ENCODE assay signal across 30 cellular contexts in genomic region chr17:7992924-7993323, GRCh38. TPM values are rescaled to one million over a fixed set of nuclear protein-coding genes. Genes with fewer than 3 reads are reported as not detected.
DNase-seq lines count a peak whose midpoint lies in the region; ATAC-seq, FAIRE-seq and TF ChIP-seq lines count a peak whose summit lies in the region.
"Had no signal": no experiment of that assay in that cellular context is flagged by ENCODE, and none has a peak within 500 bp of the region (broad histone marks: within the 10 kb centered on the region; RNA-seq: fewer than 3 reads in every experiment).

No MANE protein-coding gene starts in this region.

- H3K9me3 ChIP-seq in GM12878 (replicated peaks; ENCODE audit: control insufficient read depth, insufficient read depth, low read length) (no peaks in the 10 kb centered on the region), sigmoid colon (no peaks in the 10 kb centered on the region)
- H3K9me3 ChIP-seq: breast epithelium, HAP-1, SJSA1, stomach, upper lobe of right lung had no signal

- H3K4me3 ChIP-seq in GM12878 (no peak overlapping the region), sigmoid colon (no peak overlapping the region)
- H3K4me3 ChIP-seq: breast epithelium, coronary artery, HAP-1, PC-9, SJSA1, stomach, upper lobe of right lung had no signal

- H3K36me3 ChIP-seq in GM12878 (ENCODE audit: control insufficient read depth in 2 of 2, insufficient read depth in 2 of 2, low read length in 1 of 2) = no peaks in the 10 kb centered on the region
- no peaks in the 10 kb centered on the region for H3K36me3 ChIP-seq in sigmoid colon
- H3K36me3 ChIP-seq: breast epithelium, HAP-1, SJSA1, stomach, upper lobe of right lung had no signal

- no peak overlapping the region for H3K27ac ChIP-seq in GM12878 (ENCODE audit: control insufficient read depth, insufficient read depth)
- H3K27ac ChIP-seq in sigmoid colon = no peak overlapping the region
- H3K27ac ChIP-seq: breast epithelium, coronary artery, PC-9, SJSA1, stomach, upper lobe of right lung had no signal

- no TSS peak for BruUV-seq in GM12878 (replicated peaks; lab: Mats Ljungman, UMichigan)

- SMC1A ChIA-PET in GM12878 (lab: Charles Lee; ENCODE audit: uncharacterized antibody, unreplicated experiment) = interaction anchor here (0.6 to 1.7 kb wide), 6 partner anchors 18 to 249 kb away, joined by 3 to 8 read pairs (median 3); no protein-coding TSS in a partner anchor

- POLR2A ChIA-PET in activated CD4-positive, alpha-beta T cell treated with anti-CD3 and anti-CD28 coated beads for 36 hours (lab: Charles Lee) = no interaction called here
- POLR2A ChIA-PET in GM12878 (lab: Charles Lee) = interaction anchor here (1.2 kb wide), 1 partner anchor 9 kb away, joined by 4 read pairs; the partner anchor contains the start of gene GUCY2D

- H3K4me1 ChIP-seq in GM12878 (ENCODE audit: control insufficient read depth, insufficient read depth, low read length) (peaks cover 10% of the 10 kb centered on the region), sigmoid colon (peaks cover 0 to 21% (median 12%) of the 10 kb centered on the region in 4 donors)
- H3K4me1 ChIP-seq: breast epithelium had no signal

- peaks cover 2% of the 10 kb centered on the region for H3K27me3 Mint-ChIP-seq in activated CD4-positive, alpha-beta T cell treated with anti-CD3 and anti-CD28 coated beads for 36 hours

- no peak for FAIRE-seq in GM12878 (lab: Jason Lieb, UNC)
- FAIRE-seq: A204.1, GM12892 had no signal

- intact Hi-C loops in activated CD4-positive, alpha-beta T cell treated with anti-CD3 and anti-CD28 coated beads for 36 hours (cut with DNase I, micrococcal nuclease) = loop anchor here in 1 of 2 experiments (5.0 kb wide), 1 partner anchor 251 kb away; no protein-coding TSS in a partner anchor
- intact Hi-C loops in GM12878 (cut with micrococcal nuclease; ENCODE audit: unreplicated experiment) (no loop called here), sigmoid colon (cut with DNase I) (no loop called here), left cardiac atrium (cut with DNase I) (loop anchor here in 1 of 2 donors (10.0 kb wide), 1 partner anchor 62 kb away; no protein-coding TSS in a partner anchor)

- H3K9me3 Mint-ChIP-seq in activated CD4-positive, alpha-beta T cell treated with anti-CD3 and anti-CD28 coated beads for 36 hours (ENCODE audit: low read depth) = no peaks in the 10 kb centered on the region
- H3K9me3 Mint-ChIP-seq: activated B cell treated with CpG ODN at 0.5 μM for 24 hours; naive thymus-derived CD8-positive, alpha-beta T cell; T-helper 2 cell treated with Interferon-gamma antibody and Interleukin-4, amounts not matched to agents 5 μg/mL and 100 μg/mL, for 36 hours had no signal

- no peak overlapping the region for H3K9ac ChIP-seq in GM12878 (ENCODE audit: control insufficient read depth, insufficient read depth, low read length)

- 10% methylated on average over 3 of the region's 3 CpGs for WGBS in GM12878 (ENCODE audit: insufficient coverage, insufficient replicate concordance, low lambda C conversion rate, missing lambda C conversion rate)
- 19 to 67% methylated on average over 3 of the region's 3 CpGs for WGBS in sigmoid colon, 2 donors

- H4K20me1 ChIP-seq in GM12878 (ENCODE audit: control insufficient read depth, insufficient read depth) = no peaks in the 10 kb centered on the region

- H3K4me3 Mint-ChIP-seq in activated CD4-positive, alpha-beta T cell treated with anti-CD3 and anti-CD28 coated beads for 36 hours = no peak overlapping the region
- H3K4me3 Mint-ChIP-seq: activated B cell treated with CpG ODN at 0.5 μM for 24 hours; activated CD8-positive, alpha-beta memory T cell treated with anti-CD3 and anti-CD28 coated beads, Interleukin-2, amount 10 ng/mL, durations not matched to agents 7 days and 5 days; T-helper 2 cell treated with Interferon-gamma antibody and Interleukin-4, amounts not matched to agents 5 μg/mL and 100 μg/mL, for 36 hours had no signal

- in situ Hi-C loops in GM12878 (cut with MboI) = no loop called here

- peaks cover 17% of the 10 kb centered on the region for H3K4me1 Mint-ChIP-seq in activated CD4-positive, alpha-beta T cell treated with anti-CD3 and anti-CD28 coated beads for 36 hours

- H3K27me3 ChIP-seq in GM12878 (replicated peaks in 1 of 2; ENCODE audit: control insufficient read depth in 2 of 2, insufficient read depth in 2 of 2, low read length in 1 of 2) = no peaks in the 10 kb centered on the region
- peaks cover 0 to 6% (median 0%) of the 10 kb centered on the region in 3 donors for H3K27me3 ChIP-seq in sigmoid colon
- H3K27me3 ChIP-seq: breast epithelium had no signal

- no peaks in the 10 kb centered on the region for H3K36me3 Mint-ChIP-seq in activated CD4-positive, alpha-beta T cell treated with anti-CD3 and anti-CD28 coated beads for 36 hours (ENCODE audit: low read depth)
- H3K36me3 Mint-ChIP-seq: activated CD8-positive, alpha-beta memory T cell treated with anti-CD3 and anti-CD28 coated beads, Interleukin-2, amount 10 ng/mL, durations not matched to agents 7 days and 5 days; naive thymus-derived CD8-positive, alpha-beta T cell had no signal

- TF ChIP-seq RAD21 in GM12878 (IDR thresholded peaks at IDR 0.05; ENCODE audit: insufficient read depth, low read depth, low read length) = no peak

- no peak for TF ChIP-seq POLR2A in GM12878 (IDR thresholded peaks at IDR 0.05; ENCODE audit: low read depth, low read length)
- TF ChIP-seq POLR2A in sigmoid colon (IDR thresholded peaks at IDR 0.05) = no peak

- H3K4me2 ChIP-seq in GM12878 (ENCODE audit: control insufficient read depth, insufficient read depth) = no peak overlapping the region
- H3K4me2 ChIP-seq: PC-9 had no signal

- RAD21 ChIA-PET in GM12878 (lab: Charles Lee; ENCODE audit: unreplicated experiment) = interaction anchor here (1.2 to 1.3 kb wide), 2 partner anchors 49 to 130 kb away, joined by 3 read pairs; no protein-coding TSS in a partner anchor

- no peak overlapping the region for H3K27ac Mint-ChIP-seq in activated CD4-positive, alpha-beta T cell treated with anti-CD3 and anti-CD28 coated beads for 36 hours
- H3K27ac Mint-ChIP-seq: activated B cell treated with CpG ODN at 0.5 μM for 24 hours; activated CD8-positive, alpha-beta memory T cell treated with anti-CD3 and anti-CD28 coated beads, Interleukin-2, amount 10 ng/mL, durations not matched to agents 7 days and 5 days had no signal

- no peak for ATAC-seq in activated CD4-positive, alpha-beta T cell treated with anti-CD3 and anti-CD28 coated beads for 36 hours
- no peak for ATAC-seq in GM12878
- ATAC-seq in left cardiac atrium = no peak
- ATAC-seq in HG02642 (IDR thresholded peaks at IDR 0.05; ENCODE audit: poor library complexity, unreplicated experiment) = no peak
- ATAC-seq: activated CD8-positive, alpha-beta memory T cell treated with anti-CD3 and anti-CD28 coated beads, Interleukin-2, amount 10 ng/mL, durations not matched to agents 7 days and 5 days; naive thymus-derived CD8-positive, alpha-beta T cell had no signal

- no peak for TF ChIP-seq CTCF in GM12878 (IDR thresholded peaks at IDR 0.05 in 2 of 3, conservative IDR thresholded peaks at IDR 0.05 in 1 of 3; ENCODE audit: control insufficient read depth in 2 of 3, extremely low read depth in 1 of 3, insufficient read depth in 1 of 3, low read depth in 3 of 3, low read length in 3 of 3)
- TF ChIP-seq CTCF in sigmoid colon (IDR thresholded peaks at IDR 0.05) = no peak

- CTCF ChIA-PET in activated CD4-positive, alpha-beta T cell treated with anti-CD3 and anti-CD28 coated beads for 36 hours (lab: Charles Lee) = interaction anchor here (0.6 to 1.4 kb wide), 7 partner anchors 8 to 130 kb away, joined by 3 to 5 read pairs (median 5); partner anchors contain the start of gene RNF227
- CTCF ChIA-PET in GM12878 (lab: Yijun Ruan, JAX) = interaction anchor here (0.6 to 16.8 kb wide), 13 partner anchors 9 to 214 kb away, joined by 3 to 308 read pairs (median 5); partner anchors contain the start of genes CNTROB, CYB5D1, GUCY2D and NAA38

- TF ChIP-seq EP300 in GM12878 (IDR thresholded peaks at IDR 0.05; ENCODE audit: borderline replicate concordance in 1 of 2, control insufficient read depth in 1 of 2, low read depth in 2 of 2, low read length in 2 of 2) = no peak
- no peak for TF ChIP-seq EP300 in sigmoid colon (IDR thresholded peaks at IDR 0.05)

- H3K79me2 ChIP-seq in GM12878 (ENCODE audit: control insufficient read depth, insufficient read depth, low read length) = no peaks in the 10 kb centered on the region

- H2AFZ ChIP-seq in GM12878 (ENCODE audit: control insufficient read depth, low read depth, low read length) = no peak overlapping the region
- H2AFZ ChIP-seq: PC-9 had no signal

- DNase-seq in activated CD4-positive, alpha-beta T cell treated with anti-CD3 and anti-CD28 coated beads for 36 hours = peak; percentile 40
- DNase-seq in activated CD4-positive, alpha-beta T cell treated with anti-CD3 and anti-CD28 coated beads for 4 hours = no peak
- DNase-seq in M059J (ENCODE audit: low read depth) (peak; percentile 27), GM12878 (ENCODE audit: low read depth, low spot score) (no peak), sigmoid colon (peak; percentile 40), COR-L47 (lab: John Stamatoyannopoulos, UW) (no peak), left cardiac atrium (no peak)
- DNase-seq: activated B cell treated with CpG ODN at 0.5 μM for 24 hours; activated CD8-positive, alpha-beta memory T cell treated with anti-CD3 and anti-CD28 coated beads, Interleukin-2, amount 10 ng/mL, durations not matched to agents 7 days and 5 days; DMS153; NCI-H1105 treated with DMSO at 0.1 percent for 48 hours; NCI-H2107; NCI-H69; stimulated activated CD4-positive, alpha-beta T cell treated with anti-CD3 and anti-CD28 coated beads, Interleukin-2, amount 100 ng/mL, for 48 hours; stomach; upper lobe of right lung had no signal

RNA-seq across cellular contexts. Expression of gene GUCY2D, which starts 9.5 kb away (rescaled TPM):
- not detected for total RNA-seq in activated CD4-positive, alpha-beta T cell treated with anti-CD3 and anti-CD28 coated beads for 36 hours
- not detected in 2 replicates for total RNA-seq in M059J (2014; rRNA removed; shearing (Covaris generic))
- not detected in 2 replicates for total RNA-seq in GM12878 (2013; cell fraction: nucleolus; rRNA removed)
- total RNA-seq in GM12878 (2014; rRNA removed) = not detected in 2 replicates
- total RNA-seq in GM12878 (2014; rRNA removed; fragmentation: Illumina TruSeq; extraction: Trizol) = not detected in 2 replicates
- total RNA-seq in GM12878 (2021) = not detected in 2 replicates
- not detected for polyA plus RNA-seq in GM12878 (2011; ENCODE audit: low read depth)
- not detected in 2 replicates for polyA plus RNA-seq in GM12878 (2011; rRNA removed)
- not detected in 2 replicates for polyA plus RNA-seq in GM12878 (2011; cell fraction: cytosol; rRNA removed)
- not detected in 2 replicates for polyA plus RNA-seq in GM12878 (2011; cell fraction: nucleus; rRNA removed)
- polyA plus RNA-seq in GM12878 (2012) = not detected in 2 replicates
- polyA plus RNA-seq in GM12878 (2014; fragmentation: Illumina TruSeq; extraction: Trizol) = not detected in 2 replicates
- not detected for polyA plus RNA-seq in GM12878 (2014; fragmentation: Nextera tagmentation; extraction: Ambion mirVana)
- not detected in 2 replicates for polyA plus RNA-seq in GM12878 (2014; rRNA removed)
- not detected for polyA plus RNA-seq in GM12878 (2016; fragmentation: Nextera tagmentation; extraction: Ambion mirVana)
- not detected in 2 replicates for polyA minus RNA-seq in GM12878 (2011; rRNA and poly(A)+ RNA removed)
- not detected in 2 replicates for polyA minus RNA-seq in GM12878 (2011; cell fraction: cytosol; rRNA and poly(A)+ RNA removed)
- not detected in 2 replicates for polyA minus RNA-seq in GM12878 (2011; cell fraction: nucleus; rRNA and poly(A)+ RNA removed)
- total RNA-seq in sigmoid colon = not detected
- under 1 TPM in 1 of 3 donors, not detected in 2; 0.04 TPM for polyA plus RNA-seq in sigmoid colon
- total RNA-seq in left cardiac atrium = under 1 TPM; 0.10 to 0.38 TPM
- total RNA-seq: activated B cell treated with CpG ODN at 0.5 μM for 24 hours; activated CD8-positive, alpha-beta memory T cell treated with anti-CD3 and anti-CD28 coated beads, Interleukin-2, amount 10 ng/mL, durations not matched to agents 7 days and 5 days; lung microvascular endothelial cell; naive thymus-derived CD8-positive, alpha-beta T cell; posterior vena cava; SJSA1; skeletal muscle tissue; stomach had no signal

RNA-seq across cellular contexts. Expression of gene ALOX15B, which starts 45.9 kb away (rescaled TPM):
- total RNA-seq in activated CD4-positive, alpha-beta T cell treated with anti-CD3 and anti-CD28 coated beads for 36 hours = under 1 TPM; 0.09 to 0.18 TPM
- not detected in 2 replicates for total RNA-seq in M059J (2014; rRNA removed; shearing (Covaris generic))
- total RNA-seq in GM12878 (2013; cell fraction: nucleolus; rRNA removed) = not detected in 2 replicates
- total RNA-seq in GM12878 (2014; rRNA removed) (not detected in 2 replicates), GM12878 (2014; rRNA removed; fragmentation: Illumina TruSeq; extraction: Trizol) (not detected in 2 replicates), GM12878 (2021) (not detected in 2 replicates), sigmoid colon (1 to 10 TPM; 2.8 to 5.3 (median 4.3) TPM), left cardiac atrium (under 1 TPM in 1 of 2 donors, not detected in 1; 0.39 TPM)
- not detected for polyA plus RNA-seq in GM12878 (2011; ENCODE audit: low read depth)
- polyA plus RNA-seq in GM12878 (2011; rRNA removed) (not detected in 2 replicates), GM12878 (2014; fragmentation: Illumina TruSeq; extraction: Trizol) (0.01 TPM in 1 of 2 replicates, not detected in the other), GM12878 (2014; fragmentation: Nextera tagmentation; extraction: Ambion mirVana) (not detected), GM12878 (2014; rRNA removed) (not detected in 2 replicates), GM12878 (2016; fragmentation: Nextera tagmentation; extraction: Ambion mirVana) (not detected), sigmoid colon (1 to 10 TPM; 1.2 to 3.2 (median 1.8) TPM)
- 0.07 TPM in 1 of 2 replicates, not detected in the other for polyA plus RNA-seq in GM12878 (2011; cell fraction: cytosol; rRNA removed)
- 0.06 TPM in 1 of 2 replicates, not detected in the other for polyA plus RNA-seq in GM12878 (2011; cell fraction: nucleus; rRNA removed)
- 0.04 TPM in 1 of 2 replicates, not detected in the other for polyA plus RNA-seq in GM12878 (2012)
- polyA minus RNA-seq in GM12878 (2011; rRNA and poly(A)+ RNA removed) = 0.15 TPM in 1 of 2 replicates, not detected in the other
- not detected in 2 replicates for polyA minus RNA-seq in GM12878 (2011; cell fraction: cytosol; rRNA and poly(A)+ RNA removed)
- not detected in 2 replicates for polyA minus RNA-seq in GM12878 (2011; cell fraction: nucleus; rRNA and poly(A)+ RNA removed)
- total RNA-seq: activated B cell treated with CpG ODN at 0.5 μM for 24 hours; activated CD8-positive, alpha-beta memory T cell treated with anti-CD3 and anti-CD28 coated beads, Interleukin-2, amount 10 ng/mL, durations not matched to agents 7 days and 5 days; lung microvascular endothelial cell; naive thymus-derived CD8-positive, alpha-beta T cell; PC-9; SJSA1 had no signal
- polyA plus RNA-seq: BJ; naive thymus-derived CD8-positive, alpha-beta T cell had no signal

Comparison
In these comparisons a context has a peak if more than half of its experiments do, and no peak if none do; other contexts are left out.
1. DNase-seq: peak in activated CD4-positive, alpha-beta T cell treated with anti-CD3 and anti-CD28 coated beads for 36 hours (single experiment), M059J (single experiment) and sigmoid colon (single experiment); none in activated CD4-positive, alpha-beta T cell treated with anti-CD3 and anti-CD28 coated beads for 4 hours (0 of 2), GM12878 (single experiment), COR-L47 (single experiment) and left cardiac atrium (single experiment).